24 cellular contexts compared by ENCODE assay signal in the genomic region with DNA sequence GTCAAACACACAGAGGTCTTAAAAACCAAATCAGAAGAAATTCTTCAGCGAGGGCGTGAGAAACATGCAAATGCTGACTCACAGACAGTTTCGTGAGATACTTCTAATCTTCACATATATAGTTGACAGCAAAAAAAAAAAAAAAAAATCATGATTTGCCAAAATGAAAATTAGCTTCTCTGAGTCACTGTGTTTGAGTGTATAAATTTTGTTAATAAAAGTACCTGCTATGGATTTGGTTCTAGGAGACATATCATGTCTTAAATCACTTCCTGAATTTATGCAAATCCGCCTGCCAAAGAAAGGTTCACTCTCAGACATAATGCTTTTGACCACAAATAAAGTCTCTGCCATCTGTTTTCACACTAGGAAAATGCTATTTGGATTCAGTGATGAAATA.
DNase-seq lines count a peak whose midpoint lies in the region; ATAC-seq, FAIRE-seq and TF ChIP-seq lines count a peak whose summit lies in the region.
"Had no signal": no experiment of that assay in that cellular context is flagged by ENCODE, and none has a peak within 500 bp of the region (broad histone marks: within the 10 kb centered on the region; RNA-seq: fewer than 3 reads in every experiment).

No MANE protein-coding gene starts in this region.

- TF ChIP-seq POLR2A in GM12892 (IDR thresholded peaks at IDR 0.05; ENCODE audit: low read depth, low read length) = no peak

- peak; percentile 17 for ATAC-seq in GM21367 (IDR thresholded peaks at IDR 0.05; ENCODE audit: unreplicated experiment)
- ATAC-seq in HG03175 (IDR thresholded peaks at IDR 0.05; ENCODE audit: unreplicated experiment) = no peak
- ATAC-seq: activated CD8-positive, alpha-beta T cell treated with anti-CD3 and anti-CD28 coated beads, Interleukin-2, amount 10 ng/mL, durations not matched to agents 7 days and 5 days had no signal

- DNase-seq in GM12892 (ENCODE audit: insufficient read length) (no peak), KBM-7 (peak; percentile 18), epithelial cell of esophagus (ENCODE audit: low read depth) (peak; percentile 23), ecto neural progenitor cell (ENCODE audit: low spot score) (no peak), UCSD-AML1 (lab: John Stamatoyannopoulos, UW; ENCODE audit: unreplicated experiment) (no peak), cortex of kidney (lab: John Stamatoyannopoulos, UW) (no peak)
- DNase-seq: activated CD8-positive, alpha-beta T cell treated with anti-CD3 and anti-CD28 coated beads, Interleukin-2, amount 10 ng/mL, durations not matched to agents 7 days and 5 days; activated naive CD4-positive, alpha-beta T cell treated with anti-CD3 and anti-CD28 coated beads, Interleukin-2, amount 50 U/mL, for 16 hours; activated T-cell treated with anti-CD3 and anti-CD28 coated beads, Interleukin-2, amount 50 U/mL, for 48 hours; aorta; CD8-positive, alpha-beta memory T cell; DND-41; foreskin melanocyte; HFFc6; hypothalamus; NCI-H187 treated with DMSO at 0.1 percent for 48 hours; NCI-H345; NK-92 treated with Interleukin-12 subunit alpha and Interleukin-12 subunit beta, amount 100 ng/mL, for 24 hours; spleen; stimulated activated CD4-positive, alpha-beta T cell treated with anti-CD3 and anti-CD28 coated beads, Interleukin-4, amount 100 ng/mL, for 24 hours; stomach had no signal

- in situ Hi-C loops in KBM-7 (cut with MboI; ENCODE audit: low pct_unique_long_range_greater_than_20kb, low sequenced_read_pairs) = no loop called here

- peak; percentile 76 for FAIRE-seq in GM12892 (lab: Jason Lieb, UNC)
- FAIRE-seq: islet of Langerhans had no signal

- H3K4me3 ChIP-seq in epithelial cell of esophagus (ENCODE audit: low read length) = no peak overlapping the region
- H3K4me3 ChIP-seq: spleen, stomach had no signal

- TF ChIP-seq CTCF in epithelial cell of esophagus (IDR thresholded peaks at IDR 0.05; ENCODE audit: insufficient read depth, low read depth, low read length, missing control alignments) = no peak

Comparison
In these comparisons a context has a peak if more than half of its experiments do, and no peak if none do; other contexts are left out.
1. DNase-seq: peak in KBM-7 (single experiment) and epithelial cell of esophagus (single experiment); none in GM12892 (single experiment), ecto neural progenitor cell (single experiment), UCSD-AML1 (single experiment) and cortex of kidney (single experiment).